13 cellular contexts compared by ENCODE assay signal in the genomic region with DNA sequence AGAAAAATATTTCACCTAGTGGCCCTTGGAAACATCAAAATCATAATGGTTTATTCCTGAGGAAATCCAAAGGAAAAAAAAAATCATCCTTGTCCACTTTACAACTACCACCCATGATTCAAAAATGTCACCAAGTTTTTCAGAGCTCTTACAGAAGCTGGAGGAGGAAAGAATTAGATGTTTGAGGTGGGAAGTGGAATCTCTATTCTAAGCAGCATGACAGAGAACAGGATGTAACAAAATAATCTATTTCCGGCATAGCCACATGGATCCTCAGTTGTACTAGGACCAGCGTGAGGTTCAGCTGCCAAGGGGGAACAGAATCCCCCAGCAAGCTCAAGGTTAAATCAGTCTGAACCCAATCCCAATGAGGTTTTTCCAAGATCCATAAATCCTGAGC. TPM values are rescaled to one million over a fixed set of nuclear protein-coding genes. Genes with fewer than 3 reads are reported as not detected.
A peak's percentile ranks its signal among the peaks of the same experiment; 100 is the strongest.
DNase-seq lines count a peak whose midpoint lies in the region; ATAC-seq and TF ChIP-seq lines count a peak whose summit lies in the region.
"Had no signal": no experiment of that assay in that cellular context is flagged by ENCODE, and none has a peak within 500 bp of the region (broad histone marks: within the 10 kb centered on the region; RNA-seq: fewer than 3 reads in every experiment).

No MANE protein-coding gene starts in this region.

- H3K27ac Mint-ChIP-seq in activated naive CD4-positive, alpha-beta T cell treated with anti-CD3 and anti-CD28 coated beads, Interleukin-2, amount 50 U/mL, for 24 hours: peak overlapping the region; percentile 93
- H3K27ac Mint-ChIP-seq in activated naive CD4-positive, alpha-beta T cell treated with anti-CD3 and anti-CD28 coated beads, Interleukin-2, amount 10 ng/mL, durations not matched to agents 7 days and 5 days: no peak overlapping the region
- peak overlapping the region; percentile 76 for H3K27ac Mint-ChIP-seq in activated B cell treated with CpG ODN at 0.5 μM for 24 hours
- H3K27ac Mint-ChIP-seq in immature natural killer cell: peak overlapping the region in 4 of 6 donors; percentile 21 to 72 (median 45)
- H3K27ac Mint-ChIP-seq in stimulated activated naive CD8-positive, alpha-beta T cell treated with anti-CD3 and anti-CD28 coated beads, Interleukin-15, Interleukin-2, amounts not matched to agents 100 ng/mL and 50 ng/mL, for 24 hours: peak overlapping the region; percentile 92

- H3K36me3 Mint-ChIP-seq in activated naive CD4-positive, alpha-beta T cell treated with anti-CD3 and anti-CD28 coated beads, Interleukin-2, amount 50 U/mL, for 24 hours: peaks cover 19% of the 10 kb centered on the region
- peaks cover 22% of the 10 kb centered on the region for H3K36me3 Mint-ChIP-seq in activated naive CD4-positive, alpha-beta T cell treated with anti-CD3 and anti-CD28 coated beads, Interleukin-2, amount 10 ng/mL, durations not matched to agents 7 days and 5 days
- H3K36me3 Mint-ChIP-seq in activated B cell treated with CpG ODN at 0.5 μM for 24 hours (ENCODE audit: low read depth) (peaks cover 22% of the 10 kb centered on the region), immature natural killer cell (peaks cover 0 to 4% (median 0%) of the 10 kb centered on the region in 3 donors)
- peaks cover 59% of the 10 kb centered on the region for H3K36me3 Mint-ChIP-seq in stimulated activated naive CD8-positive, alpha-beta T cell treated with anti-CD3 and anti-CD28 coated beads, Interleukin-15, Interleukin-2, amounts not matched to agents 100 ng/mL and 50 ng/mL, for 24 hours (ENCODE audit: low read depth)

- no peak for DNase-seq in activated naive CD4-positive, alpha-beta T cell treated with anti-CD3 and anti-CD28 coated beads, Interleukin-2, amount 10 ng/mL, durations not matched to agents 7 days and 5 days
- DNase-seq in activated B cell treated with CpG ODN at 0.5 μM for 24 hours (no peak), immature natural killer cell (no peak), NCI-H69 (lab: John Stamatoyannopoulos, UW) (no peak)
- DNase-seq: amygdala; effector CD4-positive, alpha-beta T cell; NCI-H2171 treated with DMSO at 0.1 percent for 48 hours; occipital lobe had no signal

- H3K4me3 Mint-ChIP-seq in activated naive CD4-positive, alpha-beta T cell treated with anti-CD3 and anti-CD28 coated beads, Interleukin-2, amount 50 U/mL, for 24 hours: peak overlapping the region; percentile 0
- no peak overlapping the region for H3K4me3 Mint-ChIP-seq in activated naive CD4-positive, alpha-beta T cell treated with anti-CD3 and anti-CD28 coated beads, Interleukin-2, amount 10 ng/mL, durations not matched to agents 7 days and 5 days
- peak overlapping the region; percentile 35 for H3K4me3 Mint-ChIP-seq in activated B cell treated with CpG ODN at 0.5 μM for 24 hours
- peak overlapping the region in 3 of 5 donors; percentile 27 to 51 (median 38) for H3K4me3 Mint-ChIP-seq in immature natural killer cell
- peak overlapping the region; percentile 25 for H3K4me3 Mint-ChIP-seq in stimulated activated naive CD8-positive, alpha-beta T cell treated with anti-CD3 and anti-CD28 coated beads, Interleukin-15, Interleukin-2, amounts not matched to agents 100 ng/mL and 50 ng/mL, for 24 hours

- H3K27me3 Mint-ChIP-seq in activated naive CD4-positive, alpha-beta T cell treated with anti-CD3 and anti-CD28 coated beads, Interleukin-2, amount 50 U/mL, for 24 hours: no peaks in the 10 kb centered on the region
- no peaks in the 10 kb centered on the region for H3K27me3 Mint-ChIP-seq in activated naive CD4-positive, alpha-beta T cell treated with anti-CD3 and anti-CD28 coated beads, Interleukin-2, amount 10 ng/mL, durations not matched to agents 7 days and 5 days
- no peaks in the 10 kb centered on the region for H3K27me3 Mint-ChIP-seq in activated B cell treated with CpG ODN at 0.5 μM for 24 hours
- H3K27me3 Mint-ChIP-seq in immature natural killer cell (ENCODE audit: low read depth in 3 of 3): no peaks in the 10 kb centered on the region
- no peaks in the 10 kb centered on the region for H3K27me3 Mint-ChIP-seq in stimulated activated naive CD8-positive, alpha-beta T cell treated with anti-CD3 and anti-CD28 coated beads, Interleukin-15, Interleukin-2, amounts not matched to agents 100 ng/mL and 50 ng/mL, for 24 hours

- ATAC-seq in activated B cell treated with CpG ODN at 0.5 μM for 24 hours (ENCODE audit: low read depth) (no peak), GM19035 (IDR thresholded peaks at IDR 0.05; ENCODE audit: unreplicated experiment) (no peak), GM19328 (IDR thresholded peaks at IDR 0.05; ENCODE audit: unreplicated experiment) (no peak)
- ATAC-seq: left lobe of liver had no signal

- intact Hi-C loops in activated B cell treated with CpG ODN at 0.5 μM for 24 hours (cut with micrococcal nuclease): loop anchor here (5.0 kb wide), 1 partner anchor 41 kb away; a partner anchor contains a TSS

- CTCF ChIA-PET in activated naive CD4-positive, alpha-beta T cell treated with anti-CD3 and anti-CD28 coated beads, Interleukin-2, amount 10 ng/mL, durations not matched to agents 7 days and 5 days (lab: Charles Lee): interaction anchor here (0.8 kb wide), 1 partner anchor 247 kb away, joined by 3 read pairs; no protein-coding TSS in a partner anchor
- CTCF ChIA-PET in activated B cell treated with CpG ODN at 0.5 μM for 24 hours (lab: Charles Lee): interaction anchor here (1.0 kb wide), 1 partner anchor 40 kb away, joined by 3 read pairs; a partner anchor contains a TSS

- peaks cover 84% of the 10 kb centered on the region for H3K4me1 Mint-ChIP-seq in activated naive CD4-positive, alpha-beta T cell treated with anti-CD3 and anti-CD28 coated beads, Interleukin-2, amount 50 U/mL, for 24 hours
- H3K4me1 Mint-ChIP-seq in activated naive CD4-positive, alpha-beta T cell treated with anti-CD3 and anti-CD28 coated beads, Interleukin-2, amount 10 ng/mL, durations not matched to agents 7 days and 5 days: peaks cover 33% of the 10 kb centered on the region
- H3K4me1 Mint-ChIP-seq in activated B cell treated with CpG ODN at 0.5 μM for 24 hours: peaks cover 85% of the 10 kb centered on the region
- peaks cover 67 to 85% of the 10 kb centered on the region in 2 donors for H3K4me1 Mint-ChIP-seq in immature natural killer cell
- peaks cover 87% of the 10 kb centered on the region for H3K4me1 Mint-ChIP-seq in stimulated activated naive CD8-positive, alpha-beta T cell treated with anti-CD3 and anti-CD28 coated beads, Interleukin-15, Interleukin-2, amounts not matched to agents 100 ng/mL and 50 ng/mL, for 24 hours (ENCODE audit: low read depth)

- no peaks in the 10 kb centered on the region for H3K9me3 Mint-ChIP-seq in activated naive CD4-positive, alpha-beta T cell treated with anti-CD3 and anti-CD28 coated beads, Interleukin-2, amount 50 U/mL, for 24 hours
- peaks cover 4% of the 10 kb centered on the region for H3K9me3 Mint-ChIP-seq in activated naive CD4-positive, alpha-beta T cell treated with anti-CD3 and anti-CD28 coated beads, Interleukin-2, amount 10 ng/mL, durations not matched to agents 7 days and 5 days
- peaks cover 8% of the 10 kb centered on the region for H3K9me3 Mint-ChIP-seq in activated B cell treated with CpG ODN at 0.5 μM for 24 hours
- no peaks in the 10 kb centered on the region for H3K9me3 Mint-ChIP-seq in immature natural killer cell
- peaks cover 12% of the 10 kb centered on the region for H3K9me3 Mint-ChIP-seq in stimulated activated naive CD8-positive, alpha-beta T cell treated with anti-CD3 and anti-CD28 coated beads, Interleukin-15, Interleukin-2, amounts not matched to agents 100 ng/mL and 50 ng/mL, for 24 hours

- POLR2A ChIA-PET in activated B cell treated with CpG ODN at 0.5 μM for 24 hours (lab: Charles Lee): interaction anchor here (0.5 to 0.6 kb wide), 2 partner anchors 32 to 551 kb away, joined by 3 to 4 read pairs; no protein-coding TSS in a partner anchor

- TF ChIP-seq CTCF in activated B cell treated with CpG ODN at 0.5 μM for 24 hours (IDR thresholded peaks at IDR 0.05): no peak

RNA-seq across cellular contexts. Expression of a gene that starts 40.2 kb away (rescaled TPM):
- 46.5 and 52.7 TPM in 2 replicates for total RNA-seq in activated B cell treated with CpG ODN at 0.5 μM for 24 hours
- polyA plus RNA-seq in immature natural killer cell: 10 to 100 TPM; 13.6 to 29.1 (median 17.8) TPM
